In genomic region chr10:80460399-80461207, GRCh38 we compare ENCODE assay signal across 8 cellular contexts. TPM values are rescaled to one million over a fixed set of nuclear protein-coding genes. Genes with fewer than 3 reads are reported as not detected.
A peak's percentile ranks its signal among the peaks of the same experiment; 100 is the strongest.
DNase-seq lines count a peak whose midpoint lies in the region; ATAC-seq and TF ChIP-seq lines count a peak whose summit lies in the region.

No MANE protein-coding gene starts in this region.

- H3K4me3 ChIP-seq in OCI-LY1 (ENCODE audit: low read depth, low read length, poor library complexity, severe bottlenecking) (no peak overlapping the region), endodermal cell (ENCODE audit: low read length) (no peak overlapping the region)

- TF ChIP-seq CTCF in OCI-LY1 (IDR thresholded peaks at IDR 0.05; ENCODE audit: low read length), result no peak
- TF ChIP-seq CTCF in endodermal cell (conservative IDR thresholded peaks at IDR 0.05), result no peak

- peak overlapping the region; percentile 59 for H3K4me2 ChIP-seq in OCI-LY1 (ENCODE audit: low read length)

- no peaks in the 10 kb centered on the region for H3K27me3 Mint-ChIP-seq in T-helper 2 cell treated with Interferon-gamma antibody and Interleukin-4, amounts not matched to agents 5 μg/mL and 100 μg/mL, for 36 hours (ENCODE audit: low read depth)
- no peaks in the 10 kb centered on the region for H3K27me3 Mint-ChIP-seq in endodermal cell (ENCODE audit: insufficient read depth)

- H3K4me1 Mint-ChIP-seq in T-helper 2 cell treated with Interferon-gamma antibody and Interleukin-4, amounts not matched to agents 5 μg/mL and 100 μg/mL, for 36 hours (ENCODE audit: low read depth), result peaks cover 88% of the 10 kb centered on the region
- peaks cover 83% of the 10 kb centered on the region for H3K4me1 Mint-ChIP-seq in endodermal cell

- no peaks in the 10 kb centered on the region for H3K9me2 ChIP-seq in OCI-LY1 (ENCODE audit: low read depth, low read length)

- no peak overlapping the region for H2AFZ ChIP-seq in OCI-LY1 (ENCODE audit: low read length)

- H3K27me3 ChIP-seq in OCI-LY1 (ENCODE audit: insufficient read depth, low read length) (no peaks in the 10 kb centered on the region), endodermal cell (ENCODE audit: control insufficient read depth, insufficient read depth, low read length, poor library complexity, severe bottlenecking) (no peaks in the 10 kb centered on the region)

- H3K9me3 Mint-ChIP-seq in T-helper 2 cell treated with Interferon-gamma antibody and Interleukin-4, amounts not matched to agents 5 μg/mL and 100 μg/mL, for 36 hours, result no peaks in the 10 kb centered on the region
- H3K9me3 Mint-ChIP-seq in endodermal cell, result no peaks in the 10 kb centered on the region

- peaks cover 67% of the 10 kb centered on the region for H3K79me2 ChIP-seq in OCI-LY1 (ENCODE audit: insufficient read depth, low read length)

- ATAC-seq in GM18867 (IDR thresholded peaks at IDR 0.05; ENCODE audit: unreplicated experiment), result no peak

- no peaks in the 10 kb centered on the region for H3K36me3 ChIP-seq in OCI-LY1 (ENCODE audit: insufficient read depth, low read length)
- peaks cover 11% of the 10 kb centered on the region for H3K36me3 ChIP-seq in endodermal cell (ENCODE audit: control insufficient read depth, insufficient read depth, low read length)

- H4K20me1 ChIP-seq in OCI-LY1 (ENCODE audit: insufficient read depth, low read length), result no peaks in the 10 kb centered on the region

- H3K9ac ChIP-seq in OCI-LY1 (ENCODE audit: low read length) (peak overlapping the region; percentile 58; the same call in 1 of the 2 replicates), endodermal cell (ENCODE audit: extremely low read depth, low read length, poor library complexity, severe bottlenecking) (no peak overlapping the region)

- WGBS in endodermal cell (ENCODE audit: insufficient coverage in 1 of 2, insufficient read length in 1 of 2), 2 experiments, result 87 to 93% methylated on average over 5 to 6 of the region's 6 CpGs

- H3K4me3 Mint-ChIP-seq in T-helper 2 cell treated with Interferon-gamma antibody and Interleukin-4, amounts not matched to agents 5 μg/mL and 100 μg/mL, for 36 hours, result peak overlapping the region; percentile 95
- H3K4me3 Mint-ChIP-seq in endodermal cell, result peak overlapping the region; percentile 20

- H3K4me1 ChIP-seq in OCI-LY1 (ENCODE audit: insufficient read depth, low read length, severe bottlenecking) (peaks cover 95% of the 10 kb centered on the region), endodermal cell (ENCODE audit: control insufficient read depth, insufficient read depth, low read length) (peaks cover 34% of the 10 kb centered on the region)

- H3K9me3 ChIP-seq in OCI-LY1 (ENCODE audit: low read length) (no peaks in the 10 kb centered on the region), endodermal cell (ENCODE audit: control insufficient read depth, low read length) (no peaks in the 10 kb centered on the region)

- peaks cover 8% of the 10 kb centered on the region; the same call in 1 of the 2 replicates for H3F3A ChIP-seq in OCI-LY1 (ENCODE audit: insufficient read depth, low read length)

- H3K36me3 Mint-ChIP-seq in T-helper 2 cell treated with Interferon-gamma antibody and Interleukin-4, amounts not matched to agents 5 μg/mL and 100 μg/mL, for 36 hours (ENCODE audit: low read depth), result peaks cover 59% of the 10 kb centered on the region
- peaks cover 14% of the 10 kb centered on the region for H3K36me3 Mint-ChIP-seq in endodermal cell (ENCODE audit: low read depth)

- peak overlapping the region; percentile 97 for H3K27ac ChIP-seq in OCI-LY1 (ENCODE audit: low read depth, low read length, poor library complexity, severe bottlenecking)
- H3K27ac ChIP-seq in endodermal cell (ENCODE audit: low read depth, low read length), result peak overlapping the region; percentile 48

- H3K27ac Mint-ChIP-seq in T-helper 2 cell treated with Interferon-gamma antibody and Interleukin-4, amounts not matched to agents 5 μg/mL and 100 μg/mL, for 36 hours, result peak overlapping the region; percentile 88
- H3K27ac Mint-ChIP-seq in endodermal cell, result peak overlapping the region; percentile 85

- DNase-seq in T-helper 2 cell treated with Interferon-gamma antibody and Interleukin-4, amounts not matched to agents 5 μg/mL and 100 μg/mL, for 36 hours (ENCODE audit: low spot score), result no peak
- no peak for DNase-seq in T-helper 2 cell
- peak; percentile 92 for DNase-seq in endodermal cell
- peak; percentile 91 for DNase-seq in mucosa of gallbladder (ENCODE audit: low spot score)
- DNase-seq in activated gamma-delta T cell treated with Interleukin-2 at 50 U/mL for 16 hours, result no peak
- no peak for DNase-seq in NCI-H2227 (lab: John Stamatoyannopoulos, UW; ENCODE audit: unreplicated experiment)

RNA-seq across cellular contexts. Expression of gene TSPAN14, which starts 6.5 kb away (rescaled TPM):
- 100 to 1,000 TPM; 121 to 123 TPM for total RNA-seq in endodermal cell
- 142 TPM for polyA plus RNA-seq in endodermal cell (2013, experiment 1 of 2)
- 127 TPM for polyA plus RNA-seq in endodermal cell (2013, experiment 2 of 2)
- total RNA-seq in mucosa of gallbladder, result 124 TPM

RNA-seq across cellular contexts. Expression of gene PRXL2A, which starts 52.3 kb away (rescaled TPM):
- total RNA-seq in endodermal cell, result 100 to 1,000 TPM; 101 to 127 TPM
- 101 TPM for polyA plus RNA-seq in endodermal cell (2013, experiment 1 of 2)
- 97.4 TPM for polyA plus RNA-seq in endodermal cell (2013, experiment 2 of 2)
- 63.6 TPM for total RNA-seq in mucosa of gallbladder

Comparison
In these comparisons a context has a peak if more than half of its experiments do, and no peak if none do; other contexts are left out.
1. DNase-seq: peak in endodermal cell (single experiment) and mucosa of gallbladder (single experiment); none in T-helper 2 cell treated with Interferon-gamma antibody and Interleukin-4, amounts not matched to agents 5 μg/mL and 100 μg/mL, for 36 hours (single experiment), T-helper 2 cell (0 of 5), activated gamma-delta T cell treated with Interleukin-2 at 50 U/mL for 16 hours (single experiment) and NCI-H2227 (single experiment).